Comparison of ENCODE assay signal across 22 cellular contexts in the genomic region with DNA sequence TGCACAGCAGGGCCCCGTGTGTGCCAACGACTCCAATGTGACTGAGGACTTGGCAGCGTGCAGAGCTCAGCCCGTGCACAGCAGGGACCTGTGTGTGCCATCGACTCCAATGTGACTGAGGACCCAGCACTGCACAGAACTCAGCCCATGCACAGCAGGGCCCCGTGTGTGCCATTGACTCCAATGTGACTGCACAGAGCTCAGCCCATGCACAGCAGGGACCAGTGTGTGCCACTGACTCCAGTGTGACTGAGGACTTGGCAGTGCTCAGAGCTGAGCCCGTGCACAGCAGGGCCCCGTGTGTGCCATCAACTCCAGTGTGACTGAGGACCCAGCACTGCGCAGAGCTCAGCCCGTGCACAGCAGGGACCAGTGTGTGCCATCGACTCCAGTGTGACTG.
"Had no signal": no experiment of that assay in that cellular context is flagged by ENCODE, and none has a peak within 500 bp of the region (broad histone marks: within the 10 kb centered on the region; RNA-seq: fewer than 3 reads in every experiment).

No MANE protein-coding gene starts in this region.

- H3K36me3 ChIP-seq: pancreas, right lobe of liver, suprapubic skin, transverse colon, upper lobe of right lung, uterus had no signal

- H3K36me3 Mint-ChIP-seq: mesothelial cell of epicardium; stimulated activated naive B cell treated with anti-CD40 and anti-IgM and Interleukin-4, amounts not matched to agents 10 μg/mL and 1 μg/mL and 100 μg/mL, for 72 hours had no signal

- H3K27me3 ChIP-seq: pancreas, right lobe of liver, transverse colon, upper lobe of right lung, uterus had no signal

- H3K9me3 ChIP-seq: mucosa of descending colon, pancreas, right lobe of liver, suprapubic skin, transverse colon, upper lobe of right lung, uterus had no signal

- H3K4me1 ChIP-seq: pancreas, right lobe of liver, suprapubic skin, transverse colon, upper lobe of right lung, uterus had no signal

- H3K9me3 Mint-ChIP-seq: mesothelial cell of epicardium; nephron; stimulated activated naive CD8-positive, alpha-beta T cell treated with anti-CD3 and anti-CD28 coated beads, Interleukin-15, Interleukin-2, amounts not matched to agents 100 ng/mL and 50 ng/mL, for 24 hours had no signal

- H3K27me3 Mint-ChIP-seq: dendritic cell treated with granulocyte-macrophage colony-stimulating factor and Interleukin-4, amounts not matched to agents 40 ng/mL and 50 ng/mL, for 4 days had no signal

- H3K27ac ChIP-seq: pancreas, right lobe of liver, suprapubic skin, transverse colon, upper lobe of right lung, uterus had no signal

- DNase-seq: effector memory CD4-positive, alpha-beta T cell; erythroblast; kidney; mesenchymal stem cell; mucosa of descending colon; naive thymus-derived CD4-positive, alpha-beta T cell; occipital lobe; retina; right lobe of liver; small intestine; stimulated activated CD4-positive, alpha-beta T cell treated with anti-CD3 and anti-CD28 coated beads, Interleukin-15, amount 100 ng/mL, for 24 hours; stimulated activated CD4-positive, alpha-beta T cell treated with anti-CD3 and anti-CD28 coated beads, Interleukin-2, amount 100 ng/mL, for 48 hours; stimulated activated naive B cell treated with anti-CD40 and anti-IgM and Interleukin-4, amounts not matched to agents 10 μg/mL and 1 μg/mL and 100 μg/mL, for 72 hours; transverse colon; upper lobe of right lung; uterus had no signal

- H3K4me1 Mint-ChIP-seq: naive thymus-derived CD4-positive, alpha-beta T cell; nephron; stimulated activated naive B cell treated with anti-CD40 and anti-IgM and Interleukin-4, amounts not matched to agents 10 μg/mL and 1 μg/mL and 100 μg/mL, for 72 hours had no signal

- H3K4me3 ChIP-seq: mucosa of descending colon, pancreas, right lobe of liver, suprapubic skin, transverse colon, upper lobe of right lung, uterus had no signal

- H3K27ac Mint-ChIP-seq: dendritic cell treated with granulocyte-macrophage colony-stimulating factor and Interleukin-4, amounts not matched to agents 40 ng/mL and 50 ng/mL, for 4 days; mesothelial cell of epicardium; naive thymus-derived CD4-positive, alpha-beta T cell; nephron; stimulated activated naive B cell treated with anti-CD40 and anti-IgM and Interleukin-4, amounts not matched to agents 10 μg/mL and 1 μg/mL and 100 μg/mL, for 72 hours; stimulated activated naive CD8-positive, alpha-beta T cell treated with anti-CD3 and anti-CD28 coated beads, Interleukin-15, Interleukin-2, amounts not matched to agents 100 ng/mL and 50 ng/mL, for 24 hours had no signal

- H3K4me3 Mint-ChIP-seq: dendritic cell treated with granulocyte-macrophage colony-stimulating factor and Interleukin-4, amounts not matched to agents 40 ng/mL and 50 ng/mL, for 4 days; mesothelial cell of epicardium; naive thymus-derived CD4-positive, alpha-beta T cell; nephron; stimulated activated naive B cell treated with anti-CD40 and anti-IgM and Interleukin-4, amounts not matched to agents 10 μg/mL and 1 μg/mL and 100 μg/mL, for 72 hours; stimulated activated naive CD8-positive, alpha-beta T cell treated with anti-CD3 and anti-CD28 coated beads, Interleukin-15, Interleukin-2, amounts not matched to agents 100 ng/mL and 50 ng/mL, for 24 hours had no signal
